ENCODE assay signal across 8 cellular contexts in the genomic region with DNA sequence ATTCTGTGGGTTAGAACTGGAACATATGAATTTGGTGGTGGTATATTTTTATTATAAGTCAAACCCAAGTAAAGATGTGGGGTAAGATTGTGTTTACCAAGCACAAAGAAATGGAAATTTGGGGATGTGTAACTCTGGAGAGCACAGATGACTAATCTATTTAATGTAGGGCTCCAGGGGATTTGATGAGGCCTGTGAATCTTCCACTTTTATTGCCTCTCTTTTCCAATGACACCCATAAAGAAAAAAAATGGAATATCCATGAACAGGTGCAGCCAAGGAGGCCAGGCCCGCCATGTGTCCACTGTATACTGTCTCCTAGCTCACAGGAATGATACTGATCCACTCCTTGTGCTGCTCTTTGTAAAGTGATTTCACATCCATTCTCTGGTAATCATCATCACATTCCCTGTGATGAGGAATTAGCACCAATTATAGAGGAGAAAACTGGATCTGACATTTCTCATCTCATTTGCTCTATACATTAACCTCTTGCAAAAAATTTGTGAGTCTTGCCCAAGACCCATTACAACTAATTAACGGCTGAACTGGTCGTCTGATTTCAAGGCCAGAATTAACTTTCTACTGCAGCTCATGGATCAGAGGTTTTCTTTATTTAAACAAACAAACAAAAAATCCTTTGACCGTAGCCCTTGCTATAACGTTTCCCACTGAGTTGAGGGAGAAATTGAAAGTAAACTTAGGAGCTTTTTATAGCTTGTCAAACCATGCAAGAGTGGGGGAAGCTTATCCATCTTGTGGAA. TPM values are rescaled to one million over a fixed set of nuclear protein-coding genes. Genes with fewer than 3 reads are reported as not detected.
DNase-seq lines count a peak whose midpoint lies in the region; ATAC-seq and TF ChIP-seq lines count a peak whose summit lies in the region.

No MANE protein-coding gene starts in this region.

- H3K9me3 Mint-ChIP-seq in effector memory CD8-positive, alpha-beta T cell = no peaks in the 10 kb centered on the region

- no peak overlapping the region for H3K9ac ChIP-seq in PC-3 (ENCODE audit: low read length)

- intact Hi-C loops in PC-3 (cut with micrococcal nuclease) = no loop called here
- intact Hi-C loops in gastrocnemius medialis (cut with DNase I; ENCODE audit: low total_unique reads) = loop anchor here (2.0 kb wide), 1 partner anchor 34 kb away; no protein-coding TSS in a partner anchor
- intact Hi-C loops in posterior vena cava (cut with DNase I) = loop anchor here (10.0 kb wide), 2 partner anchors 86 to 96 kb away; no protein-coding TSS in a partner anchor

- peak; percentile 21 for ATAC-seq in PC-3
- ATAC-seq in effector memory CD8-positive, alpha-beta T cell (replicated peaks) = no peak
- no peak for ATAC-seq in gastrocnemius medialis

- DNase-seq in GM12864 (ENCODE audit: low read depth) (no peak), PC-3 (peak; percentile 83), gastrocnemius medialis (no peak), NCI-H446 (lab: John Stamatoyannopoulos, UW) (no peak), COLO829 (ENCODE audit: low spot score) (no peak), posterior vena cava (ENCODE audit: low spot score) (no peak)
- DNase-seq in effector memory CD8-positive, alpha-beta T cell = no peak
- no peak for DNase-seq in activated CD8-positive, alpha-beta memory T cell treated with anti-CD3 and anti-CD28 coated beads, Interleukin-2, amount 50 U/mL, for 4 hours

- POLR2A ChIA-PET in PC-3 (lab: Charles Lee; ENCODE audit: unreplicated experiment) = no interaction called here

- no TSS peak for BruUV-seq in PC-3 (replicated peaks; lab: Mats Ljungman, UMichigan)

- in situ Hi-C loops in gastrocnemius medialis (cut with MboI; ENCODE audit: low sequenced_read_pairs in 4 of 4) = loop anchor here in 3 of 4 donors (5.0 to 10.0 kb wide), 3 partner anchors 86 to 99 kb away; no protein-coding TSS in a partner anchor

- H3K36me3 ChIP-seq in PC-3 (ENCODE audit: low read depth, low read length) (peaks cover 9% of the 10 kb centered on the region), gastrocnemius medialis (no peaks in the 10 kb centered on the region)

- TF ChIP-seq CTCF in GM12864 (IDR thresholded peaks at IDR 0.05; ENCODE audit: low read depth, low read length, missing control alignments) (no peak), PC-3 (conservative IDR thresholded peaks at IDR 0.05; ENCODE audit: low read depth, low read length) (no peak), gastrocnemius medialis (IDR thresholded peaks at IDR 0.05 in 4 of 5, conservative IDR thresholded peaks at IDR 0.05 in 1 of 5) (no peak)

- H3K4me1 ChIP-seq in PC-3 (ENCODE audit: insufficient read depth, low read length) (peaks cover 55% of the 10 kb centered on the region), gastrocnemius medialis (peaks cover 2 to 7% of the 10 kb centered on the region in 2 donors)

- peaks cover 77% of the 10 kb centered on the region for H3K79me2 ChIP-seq in PC-3 (ENCODE audit: low read length)

- peaks cover 7% of the 10 kb centered on the region for H4K20me1 ChIP-seq in PC-3 (ENCODE audit: low read length)

- H3K9me2 ChIP-seq in PC-3 (replicated peaks; ENCODE audit: low read length) = no peaks in the 10 kb centered on the region

- TF ChIP-seq POLR2A in gastrocnemius medialis (IDR thresholded peaks at IDR 0.05) = no peak

- H3K4me3 ChIP-seq in GM12864 (ENCODE audit: low read depth, low read length) (peak overlapping the region; percentile 87), PC-3 (ENCODE audit: low read length) (peak overlapping the region; percentile 72), gastrocnemius medialis (peak overlapping the region in 3 of 4 donors; percentile 39 to 58 (median 52))

- H3F3A ChIP-seq in PC-3 (ENCODE audit: low read length, unreplicated experiment) = peaks cover 13% of the 10 kb centered on the region

- no peaks in the 10 kb centered on the region for H3K9me3 ChIP-seq in PC-3 (ENCODE audit: low read length)
- H3K9me3 ChIP-seq in gastrocnemius medialis = no peaks in the 10 kb centered on the region

- peak overlapping the region; percentile 85 to 88 for H3K4me3 Mint-ChIP-seq in effector memory CD8-positive, alpha-beta T cell

- H3K36me3 Mint-ChIP-seq in effector memory CD8-positive, alpha-beta T cell (ENCODE audit: insufficient read depth) = peaks cover 83% of the 10 kb centered on the region

- peak overlapping the region; percentile 93 to 98 for H3K27ac Mint-ChIP-seq in effector memory CD8-positive, alpha-beta T cell

- no peaks in the 10 kb centered on the region for H3K27me3 Mint-ChIP-seq in effector memory CD8-positive, alpha-beta T cell

- H3K4me1 Mint-ChIP-seq in effector memory CD8-positive, alpha-beta T cell (ENCODE audit: low read depth in 2 of 2) = peaks cover 49 to 68% of the 10 kb centered on the region in 2 donors

- no peak overlapping the region for H2AFZ ChIP-seq in PC-3 (ENCODE audit: low read length)

- peak overlapping the region; percentile 77 for H3K27ac ChIP-seq in PC-3 (ENCODE audit: low read length)
- H3K27ac ChIP-seq in gastrocnemius medialis = peak overlapping the region; percentile 79 to 85 (median 83)

- peak overlapping the region; percentile 82 for H3K4me2 ChIP-seq in PC-3 (ENCODE audit: low read length)

- H3K27me3 ChIP-seq in PC-3 (ENCODE audit: low read length) (no peaks in the 10 kb centered on the region), gastrocnemius medialis (no peaks in the 10 kb centered on the region)

- CTCF ChIA-PET in PC-3 (lab: Charles Lee) = interaction anchor here (0.6 to 0.7 kb wide), 2 partner anchors 52 to 84 kb away, joined by 3 to 7 read pairs; no protein-coding TSS in a partner anchor

RNA-seq across cellular contexts. Expression of gene SRGN, which starts 3.0 kb away (rescaled TPM):
- total RNA-seq in PC-3 (2014; rRNA removed) = 346 and 422 TPM in 2 replicates
- 10 to 100 TPM; 27.1 to 73.1 (median 37.8) TPM for total RNA-seq in gastrocnemius medialis
- total RNA-seq in posterior vena cava = 100 to 1,000 TPM; 138 to 144 TPM

RNA-seq across cellular contexts. Expression of gene VPS26A, which starts 33.1 kb away (rescaled TPM):
- total RNA-seq in PC-3 (2014; rRNA removed) = 44.7 and 60.0 TPM in 2 replicates
- 10 to 100 TPM; 21.0 to 31.1 (median 25.4) TPM for total RNA-seq in gastrocnemius medialis
- 10 to 100 TPM; 44.2 to 58.2 TPM for total RNA-seq in posterior vena cava
